ENCODE assay signal across 27 cellular contexts in genomic region chr3:140244893-140245292, GRCh38.
A peak's percentile ranks its signal among the peaks of the same experiment; 100 is the strongest.
DNase-seq lines count a peak whose midpoint lies in the region; ATAC-seq, FAIRE-seq and TF ChIP-seq lines count a peak whose summit lies in the region.
"Had no signal": no experiment of that assay in that cellular context is flagged by ENCODE, and none has a peak within 500 bp of the region (broad histone marks: within the 10 kb centered on the region; RNA-seq: fewer than 3 reads in every experiment).

No MANE protein-coding gene starts in this region.

- no peak overlapping the region for H3K27ac Mint-ChIP-seq in activated T-cell treated with anti-CD3 and anti-CD28 coated beads, Interleukin-2, amount 50 U/mL, for 72 hours
- H3K27ac Mint-ChIP-seq: activated CD4-positive, alpha-beta T cell treated with anti-CD3 and anti-CD28 coated beads, Interleukin-2, amount 10 ng/mL, durations not matched to agents 7 days and 5 days; activated T-cell treated with anti-CD3 and anti-CD28 coated beads, Interleukin-2, amount 50 U/mL, for 24 hours; brain; natural killer cell treated with Interleukin-12 subunit alpha and Interleukin-12 subunit beta and Interleukin-15 and Interleukin-18, amount 100 ng/mL, for 72 hours had no signal

- H3K79me2 ChIP-seq in HepG2 (ENCODE audit: insufficient read depth, low read length), result no peaks in the 10 kb centered on the region

- H3K4me1 ChIP-seq in mesodermal cell (ENCODE audit: control insufficient read depth, insufficient read depth, low read length, poor library complexity, severe bottlenecking) (peaks cover 16% of the 10 kb centered on the region), HepG2 (ENCODE audit: insufficient read depth, low read length) (no peaks in the 10 kb centered on the region)
- H3K4me1 ChIP-seq: BE2C, foreskin keratinocyte had no signal

- intact Hi-C loops in HepG2 (cut with micrococcal nuclease; ENCODE audit: unreplicated experiment), result loop anchor here (5.0 kb wide), 1 partner anchor 1308 kb away; no protein-coding TSS in a partner anchor

- TF ChIP-seq RAD21 in HepG2 (CRISPR knock-in tag; IDR thresholded peaks at IDR 0.05), result no peak

- peak overlapping the region; percentile 33 for H3K27ac ChIP-seq in mesodermal cell (ENCODE audit: low read depth, low read length, severe bottlenecking)
- no peak overlapping the region for H3K27ac ChIP-seq in HepG2 (ENCODE audit: extremely low read length, insufficient read depth, low read length)
- H3K27ac ChIP-seq: foreskin keratinocyte, HL-60, tibial artery had no signal

- in situ Hi-C loops in HepG2 (cut with HindIII; ENCODE audit: extremely low pct_ligation_motif_present, low pct_unique_long_range_greater_than_20kb), result no loop called here

- H3K4me1 Mint-ChIP-seq in activated T-cell treated with anti-CD3 and anti-CD28 coated beads, Interleukin-2, amount 50 U/mL, for 72 hours (ENCODE audit: low read depth), result no peaks in the 10 kb centered on the region
- H3K4me1 Mint-ChIP-seq: activated CD4-positive, alpha-beta T cell treated with anti-CD3 and anti-CD28 coated beads, Interleukin-2, amount 10 ng/mL, durations not matched to agents 7 days and 5 days had no signal

- H3K9ac ChIP-seq in HepG2 (ENCODE audit: insufficient read depth, low read depth, low read length), result no peak overlapping the region

- H3K9me3 ChIP-seq in MG63 (no peaks in the 10 kb centered on the region), mesodermal cell (ENCODE audit: control insufficient read depth, low read length) (no peaks in the 10 kb centered on the region), HepG2 (ENCODE audit: low read length) (no peaks in the 10 kb centered on the region)
- H3K9me3 ChIP-seq: BE2C, tibial artery had no signal

- TF ChIP-seq CTCF in AG10803 (conservative IDR thresholded peaks at IDR 0.05; ENCODE audit: low read length), result no peak
- no peak for TF ChIP-seq CTCF in HepG2 (CRISPR knock-in tag; IDR thresholded peaks at IDR 0.05)

- ATAC-seq in HepG2, result no peak
- ATAC-seq in activated T-cell treated with anti-CD3 and anti-CD28 coated beads, Interleukin-2, amount 50 U/mL, for 72 hours (replicated peaks in 1 of 2), result no peak
- ATAC-seq: foreskin keratinocyte; natural killer cell treated with Interleukin-12 subunit alpha and Interleukin-12 subunit beta and Interleukin-15 and Interleukin-18, amount 100 ng/mL, for 72 hours had no signal

- H3K9me3 Mint-ChIP-seq in activated T-cell treated with anti-CD3 and anti-CD28 coated beads, Interleukin-2, amount 50 U/mL, for 72 hours, result no peaks in the 10 kb centered on the region
- H3K9me3 Mint-ChIP-seq: activated CD4-positive, alpha-beta T cell treated with anti-CD3 and anti-CD28 coated beads, Interleukin-2, amount 10 ng/mL, durations not matched to agents 7 days and 5 days; activated T-cell treated with anti-CD3 and anti-CD28 coated beads, Interleukin-2, amount 50 U/mL, for 24 hours; brain had no signal

- CTCF ChIA-PET in HepG2 (lab: Yijun Ruan, JAX; ENCODE audit: low intra/inter-chr PET ratio, low total read pairs), result no interaction called here

- TF ChIP-seq POLR2A in HepG2 (IDR thresholded peaks at IDR 0.05; ENCODE audit: insufficient read depth in 1 of 2, low read depth in 2 of 2, low read length in 2 of 2), result no peak

- H3K4me3 ChIP-seq in AG10803 (ENCODE audit: low read length) (no peak overlapping the region), MG63 (no peak overlapping the region), mesodermal cell (ENCODE audit: extremely low read depth, insufficient read depth, low read length, poor library complexity, severe bottlenecking) (no peak overlapping the region), HepG2 (replicated peaks in 1 of 3; ENCODE audit: insufficient read depth in 1 of 3, low read depth in 2 of 3, low read length in 3 of 3) (no peak overlapping the region)
- H3K4me3 ChIP-seq: smooth muscle cell, tibial artery had no signal

- DNase-seq in AG10803 (ENCODE audit: low read depth) (peak; percentile 6), MG63 (peak; percentile 61), glomerular visceral epithelial cell (ENCODE audit: extremely low spot score) (peak; percentile 62), KG1 (lab: John Stamatoyannopoulos, UW) (no peak), HepG2 (ENCODE audit: low spot score) (no peak), GM03348 (ENCODE audit: low spot score) (no peak)
- no peak for DNase-seq in activated T-cell treated with anti-CD3 and anti-CD28 coated beads, Interleukin-2, amount 50 U/mL, for 72 hours
- DNase-seq: activated CD4-positive, alpha-beta T cell treated with anti-CD3 and anti-CD28 coated beads, Interleukin-2, amount 10 ng/mL, durations not matched to agents 7 days and 5 days; activated gamma-delta T cell treated with Interleukin-2 at 50 U/mL for 16 hours; activated T-cell treated with anti-CD3 and anti-CD28 coated beads, Interleukin-2, amount 50 U/mL, for 24 hours; BE2C; DMS79; effector CD8-positive, alpha-beta T cell; NCI-H1105 treated with DMSO at 0.1 percent for 48 hours; NCI-H2029; NCI-H526; retina; SHP77; stimulated activated CD4-positive, alpha-beta T cell treated with anti-CD3 and anti-CD28 coated beads, Interleukin-1b, Interleukin-23, amount 100 ng/mL, for 48 hours; T-helper 9 cell; tibial artery had no signal

- H3K27me3 Mint-ChIP-seq in activated T-cell treated with anti-CD3 and anti-CD28 coated beads, Interleukin-2, amount 50 U/mL, for 72 hours (ENCODE audit: low read depth), result no peaks in the 10 kb centered on the region
- H3K27me3 Mint-ChIP-seq: activated CD4-positive, alpha-beta T cell treated with anti-CD3 and anti-CD28 coated beads, Interleukin-2, amount 10 ng/mL, durations not matched to agents 7 days and 5 days; activated T-cell treated with anti-CD3 and anti-CD28 coated beads, Interleukin-2, amount 50 U/mL, for 24 hours had no signal

- H3K36me3 ChIP-seq in MG63 (no peaks in the 10 kb centered on the region), mesodermal cell (ENCODE audit: control insufficient read depth, insufficient read depth, low read length) (no peaks in the 10 kb centered on the region), HepG2 (replicated peaks in 1 of 2; ENCODE audit: control insufficient read depth in 1 of 2, insufficient read depth in 2 of 2, low read length in 2 of 2) (no peaks in the 10 kb centered on the region)
- H3K36me3 ChIP-seq: BE2C, tibial artery had no signal

- H3K36me3 Mint-ChIP-seq in activated T-cell treated with anti-CD3 and anti-CD28 coated beads, Interleukin-2, amount 50 U/mL, for 72 hours (ENCODE audit: insufficient read depth in 2 of 2), result no peaks in the 10 kb centered on the region
- H3K36me3 Mint-ChIP-seq: brain; natural killer cell treated with Interleukin-12 subunit alpha and Interleukin-12 subunit beta and Interleukin-15 and Interleukin-18, amount 100 ng/mL, for 72 hours had no signal

- H2AFZ ChIP-seq in HepG2 (ENCODE audit: low read length), result no peak overlapping the region

- no peaks in the 10 kb centered on the region for H3K27me3 ChIP-seq in MG63
- H3K27me3 ChIP-seq in HepG2 (ENCODE audit: control insufficient read depth in 1 of 2, insufficient read depth in 2 of 2, low read length in 2 of 2), result no peaks in the 10 kb centered on the region
- H3K27me3 ChIP-seq: BE2C, foreskin keratinocyte, tibial artery had no signal

- POLR2A ChIA-PET in HepG2 (lab: Yijun Ruan, JAX), result no interaction called here

- H3K4me2 ChIP-seq in HepG2 (ENCODE audit: low read depth, low read length), result no peak overlapping the region
- H3K4me2 ChIP-seq: smooth muscle cell had no signal

- no peaks in the 10 kb centered on the region for H4K20me1 ChIP-seq in HepG2 (ENCODE audit: insufficient read depth, low read length)

- TF ChIP-seq EP300 in HepG2 (IDR thresholded peaks at IDR 0.05; ENCODE audit: low read depth in 2 of 2, low read length in 2 of 2) (no peak), HepG2 (CRISPR knock-in tag; IDR thresholded peaks at IDR 0.05; ENCODE audit: borderline replicate concordance) (no peak)

- BruUV-seq in HepG2 (replicated peaks; lab: Mats Ljungman, UMichigan), result no TSS peak

- 29% methylated on average over 1 of the region's 5 CpGs; no CpG with 5 or more reads in 1 of the 2 experiments for WGBS in mesodermal cell (ENCODE audit: insufficient coverage in 2 of 2), 2 experiments
- WGBS in HepG2 (ENCODE audit: low lambda C conversion rate), result 9% methylated on average over 5 of the region's 5 CpGs

- FAIRE-seq in HepG2 (lab: Jason Lieb, UNC), result no peak

- no peak overlapping the region for H3K4me3 Mint-ChIP-seq in activated T-cell treated with anti-CD3 and anti-CD28 coated beads, Interleukin-2, amount 50 U/mL, for 72 hours
- H3K4me3 Mint-ChIP-seq: activated CD4-positive, alpha-beta T cell treated with anti-CD3 and anti-CD28 coated beads, Interleukin-2, amount 10 ng/mL, durations not matched to agents 7 days and 5 days; activated T-cell treated with anti-CD3 and anti-CD28 coated beads, Interleukin-2, amount 50 U/mL, for 24 hours; brain; natural killer cell treated with Interleukin-12 subunit alpha and Interleukin-12 subunit beta and Interleukin-15 and Interleukin-18, amount 100 ng/mL, for 72 hours had no signal

TF ChIP-seq in HepG2, 621 proteins besides CTCF, POLR2A, EP300 and RAD21 (continues in another document):
- no peak for TF ChIP-seq TFAP4 (IDR thresholded peaks at IDR 0.05; ENCODE audit: borderline replicate concordance, low read depth)
- no peak for TF ChIP-seq ZNF607 (CRISPR knock-in tag; IDR thresholded peaks at IDR 0.05; ENCODE audit: borderline replicate concordance)
- TF ChIP-seq SRF (IDR thresholded peaks at IDR 0.05; ENCODE audit: low read depth, low read length), result no peak
- no peak for TF ChIP-seq ZNF691 (CRISPR knock-in tag; IDR thresholded peaks at IDR 0.05; ENCODE audit: borderline replicate concordance, low read depth)

Comparison
In these comparisons a context has a peak if more than half of its experiments do, and no peak if none do; other contexts are left out.
1. DNase-seq: peak in AG10803 (single experiment), MG63 (single experiment) and glomerular visceral epithelial cell (single experiment); none in KG1 (single experiment), HepG2 (single experiment), GM03348 (single experiment) and activated T-cell treated with anti-CD3 and anti-CD28 coated beads, Interleukin-2, amount 50 U/mL, for 72 hours (0 of 2).